14 cellular contexts compared by ENCODE assay signal in the genomic region with DNA sequence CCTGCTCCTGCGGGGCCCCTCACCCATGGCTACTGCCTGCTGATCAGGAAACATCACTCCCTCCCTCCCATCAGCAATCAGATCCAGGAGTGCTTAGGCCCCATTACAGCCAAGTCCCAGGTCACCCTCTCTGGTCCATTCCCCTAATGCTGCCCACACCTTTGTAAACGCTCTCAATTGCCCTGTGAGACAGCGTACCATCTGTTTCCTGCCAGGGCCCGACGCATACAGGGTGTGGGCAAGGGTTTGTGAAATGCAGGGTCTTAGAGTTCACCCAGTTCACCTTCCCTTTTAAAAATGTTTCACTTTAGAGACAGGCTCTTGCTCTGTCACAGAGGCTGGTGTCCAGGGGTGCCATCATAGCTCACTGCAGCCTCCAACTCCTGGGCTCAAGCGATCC. TPM values are rescaled to one million over a fixed set of nuclear protein-coding genes. Genes with fewer than 3 reads are reported as not detected.
"Had no signal": no experiment of that assay in that cellular context is flagged by ENCODE, and none has a peak within 500 bp of the region (broad histone marks: within the 10 kb centered on the region; RNA-seq: fewer than 3 reads in every experiment).

No MANE protein-coding gene starts in this region.

RNA-seq across cellular contexts. Expression of a gene that starts 15.8 kb away (rescaled TPM):
- total RNA-seq: activated CD4-positive, alpha-beta T cell treated with anti-CD3 and anti-CD28 coated beads for 36 hours; activated naive CD4-positive, alpha-beta T cell treated with anti-CD3 and anti-CD28 coated beads, Interleukin-2, amount 50 U/mL, for 72 hours; activated T-cell treated with anti-CD3 and anti-CD28 coated beads, Interleukin-2, amount 50 U/mL, for 72 hours; ascending aorta; breast epithelium; cardiac muscle cell; colonic mucosa; endodermal cell; esophagus squamous epithelium; fibroblast of lung; fibroblast of villous mesenchyme; gastroesophageal sphincter; glomerular endothelial cell; T-helper 1 cell treated with Interleukin-12 subunit alpha and Interleukin-12 subunit beta and Interleukin-4 antibody, amounts not matched to agents 30 ng/mL and 1 ng/mL, for 36 hours had no signal
